28 cellular contexts compared by ENCODE assay signal in genomic region chr3:8166013-8166412, GRCh38.
"Had no signal": no experiment of that assay in that cellular context is flagged by ENCODE, and none has a peak within 500 bp of the region (broad histone marks: within the 10 kb centered on the region; RNA-seq: fewer than 3 reads in every experiment).

No MANE protein-coding gene starts in this region.

- FAIRE-seq: colon had no signal

- H3K4me1 Mint-ChIP-seq: activated CD4-positive, alpha-beta T cell treated with anti-CD3 and anti-CD28 coated beads for 36 hours; activated naive CD4-positive, alpha-beta T cell treated with anti-CD3 and anti-CD28 coated beads, Interleukin-2, amount 10 ng/mL, durations not matched to agents 7 days and 5 days; activated naive CD8-positive, alpha-beta T cell treated with anti-CD3 and anti-CD28 coated beads, Interleukin-2, amount 50 U/mL, for 24 hours had no signal

- H3K27ac Mint-ChIP-seq: activated CD4-positive, alpha-beta memory T cell treated with anti-CD3 and anti-CD28 coated beads for 36 hours; activated CD4-positive, alpha-beta T cell treated with anti-CD3 and anti-CD28 coated beads for 36 hours; activated naive CD4-positive, alpha-beta T cell treated with anti-CD3 and anti-CD28 coated beads, Interleukin-2, amount 10 ng/mL, durations not matched to agents 7 days and 5 days; activated naive CD8-positive, alpha-beta T cell; activated naive CD8-positive, alpha-beta T cell treated with anti-CD3 and anti-CD28 coated beads, Interleukin-2, amount 50 U/mL, for 24 hours; activated T-helper 1 cell treated with anti-CD3 and anti-CD28 coated beads, Interleukin-12 subunit alpha, Interleukin-12 subunit beta, Interleukin-2, Interleukin-4 antibody, amounts not matched to agents 30 ng/mL and 10 ng/mL and 1 ng/mL, durations not matched to agents 14 hours and 24 hours and 36 hours had no signal

- H3K9me3 ChIP-seq: MG63 had no signal

- ATAC-seq: activated CD4-positive, alpha-beta T cell treated with anti-CD3 and anti-CD28 coated beads for 36 hours; activated CD4-positive, CD25-positive, alpha-beta regulatory T cell treated with anti-CD3 and anti-CD28 coated beads, Interleukin-2, amount 50 U/mL, for 24 hours; activated naive CD8-positive, alpha-beta T cell treated with anti-CD3 and anti-CD28 coated beads, Interleukin-2, amount 50 U/mL, for 24 hours; activated T-cell treated with anti-CD3 and anti-CD28 coated beads, Interleukin-2, amount 50 U/mL, for 4 hours had no signal

- H3K36me3 Mint-ChIP-seq: activated CD4-positive, alpha-beta memory T cell treated with anti-CD3 and anti-CD28 coated beads for 36 hours; activated naive CD4-positive, alpha-beta T cell treated with anti-CD3 and anti-CD28 coated beads, Interleukin-2, amount 10 ng/mL, durations not matched to agents 7 days and 5 days; activated naive CD8-positive, alpha-beta T cell had no signal

- H3K9me3 Mint-ChIP-seq: activated T-helper 1 cell treated with anti-CD3 and anti-CD28 coated beads, Interleukin-12 subunit alpha, Interleukin-12 subunit beta, Interleukin-2, Interleukin-4 antibody, amounts not matched to agents 30 ng/mL and 10 ng/mL and 1 ng/mL, durations not matched to agents 14 hours and 24 hours and 36 hours had no signal

- H3K4me3 ChIP-seq: MG63, SK-N-MC had no signal

- H3K4me3 Mint-ChIP-seq: activated CD4-positive, alpha-beta memory T cell treated with anti-CD3 and anti-CD28 coated beads for 36 hours; activated CD4-positive, alpha-beta T cell treated with anti-CD3 and anti-CD28 coated beads for 36 hours; activated naive CD4-positive, alpha-beta T cell treated with anti-CD3 and anti-CD28 coated beads, Interleukin-2, amount 10 ng/mL, durations not matched to agents 7 days and 5 days; activated naive CD8-positive, alpha-beta T cell; activated naive CD8-positive, alpha-beta T cell treated with anti-CD3 and anti-CD28 coated beads, Interleukin-2, amount 50 U/mL, for 24 hours; activated T-cell treated with anti-CD3 and anti-CD28 coated beads, Interleukin-2, amount 50 U/mL, for 4 hours; activated T-helper 1 cell treated with anti-CD3 and anti-CD28 coated beads, Interleukin-12 subunit alpha, Interleukin-12 subunit beta, Interleukin-2, Interleukin-4 antibody, amounts not matched to agents 30 ng/mL and 10 ng/mL and 1 ng/mL, durations not matched to agents 14 hours and 24 hours and 36 hours had no signal

- H3K27me3 ChIP-seq: brain microvascular endothelial cell, MG63 had no signal

- H3K27me3 Mint-ChIP-seq: activated CD4-positive, alpha-beta memory T cell treated with anti-CD3 and anti-CD28 coated beads for 36 hours; activated naive CD8-positive, alpha-beta T cell; activated naive CD8-positive, alpha-beta T cell treated with anti-CD3 and anti-CD28 coated beads, Interleukin-2, amount 50 U/mL, for 24 hours had no signal

- H3K36me3 ChIP-seq: brain microvascular endothelial cell, MG63 had no signal

- DNase-seq: activated CD4-positive, alpha-beta memory T cell treated with anti-CD3 and anti-CD28 coated beads for 36 hours; activated CD4-positive, alpha-beta T cell treated with anti-CD3 and anti-CD28 coated beads for 36 hours; activated CD4-positive, alpha-beta T cell treated with anti-CD3 and anti-CD28 coated beads, Interleukin-2, amount 50 U/mL, for 1 hour; activated CD8-positive, alpha-beta memory T cell treated with anti-CD3 and anti-CD28 coated beads, Interleukin-2, amount 50 U/mL, for 4 hours; activated naive CD4-positive, alpha-beta T cell treated with anti-CD3 and anti-CD28 coated beads, Interleukin-2, amount 10 ng/mL, durations not matched to agents 7 days and 5 days; activated naive CD8-positive, alpha-beta T cell treated with anti-CD3 and anti-CD28 coated beads, Interleukin-2, amount 50 U/mL, for 24 hours; activated T-cell treated with anti-CD3 and anti-CD28 coated beads for 4 hours; activated T-cell treated with anti-CD3 and anti-CD28 coated beads, Interleukin-2, amount 50 U/mL, for 4 hours; anterior cingulate cortex; brain microvascular endothelial cell; central memory CD4-positive, alpha-beta T cell; Kasumi-1; KG1; MG63; MV-4-11; NCI-H1092 treated with DMSO at 0.1 percent for 48 hours; NCI-H1417; NCI-H1694; NCI-H2029; NCI-H345; NCI-H524 treated with DMSO at 0.1 percent for 48 hours; Right ventricle myocardium superior; T1000 had no signal

- H3K27ac ChIP-seq: brain microvascular endothelial cell, SK-N-MC had no signal
